30 cellular contexts compared by ENCODE assay signal in the genomic region with DNA sequence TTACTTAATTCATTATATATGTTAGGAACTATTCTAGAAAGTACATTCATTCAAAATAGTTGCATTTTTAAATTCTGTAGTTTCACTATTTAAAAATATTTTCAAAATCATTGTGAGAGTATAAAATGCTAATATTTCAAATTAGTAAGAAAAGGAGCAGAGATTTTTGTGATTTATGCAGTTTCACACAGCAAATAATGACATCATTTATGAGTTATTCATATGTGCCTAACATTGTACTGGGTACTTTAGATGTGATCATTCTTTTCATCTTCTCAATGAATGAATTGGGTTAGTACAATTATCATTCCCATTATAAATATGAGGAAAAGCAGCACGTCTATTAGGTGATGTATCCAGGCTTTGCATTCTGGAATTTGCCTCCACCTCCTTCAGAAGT.
"Had no signal": no experiment of that assay in that cellular context is flagged by ENCODE, and none has a peak within 500 bp of the region (broad histone marks: within the 10 kb centered on the region; RNA-seq: fewer than 3 reads in every experiment).

No MANE protein-coding gene starts in this region.

- H3K4me1 Mint-ChIP-seq: naive thymus-derived CD8-positive, alpha-beta T cell; nephron progenitor cell; neural crest cell; stimulated activated effector memory CD8-positive, alpha-beta T cell treated with anti-CD3 and anti-CD28 coated beads, Interleukin-12 subunit alpha, Interleukin-12 subunit beta, amount 100 ng/mL, for 72 hours; stimulated activated naive B cell treated with anti-CD40 and anti-IgM and Interleukin-4, amounts not matched to agents 10 μg/mL and 1 μg/mL and 100 μg/mL, for 72 hours had no signal

- H3K9ac ChIP-seq: parathyroid adenoma had no signal

- H3K79me2 ChIP-seq: parathyroid adenoma had no signal

- H3K4me3 ChIP-seq: ovary, psoas muscle, skin epidermis, stomach, thoracic aorta, thyroid gland, tibial nerve, upper lobe of left lung, vagina had no signal

- H3K36me3 ChIP-seq: neutrophil, ovary, stomach, thoracic aorta, thyroid gland, tibial nerve, upper lobe of left lung, vagina had no signal

- H3K27ac Mint-ChIP-seq: naive thymus-derived CD8-positive, alpha-beta T cell; natural killer cell treated with Interleukin-12 subunit alpha and Interleukin-12 subunit beta and Interleukin-15 and Interleukin-18, amount 100 ng/mL, for 72 hours; progenitor cell of endocrine pancreas; stimulated activated effector memory CD8-positive, alpha-beta T cell treated with anti-CD3 and anti-CD28 coated beads, Interleukin-12 subunit alpha, Interleukin-12 subunit beta, amount 100 ng/mL, for 72 hours; stimulated activated naive B cell treated with anti-CD40 and anti-IgM and Interleukin-4, amounts not matched to agents 10 μg/mL and 1 μg/mL and 100 μg/mL, for 72 hours; stimulated activated naive CD8-positive, alpha-beta T cell treated with anti-CD3 and anti-CD28 coated beads, Interleukin-15, Interleukin-2, amounts not matched to agents 100 ng/mL and 50 ng/mL, for 24 hours had no signal

- H3K27me3 ChIP-seq: neutrophil, ovary, stomach, thyroid gland, tibial nerve, upper lobe of left lung, vagina had no signal

- ATAC-seq: naive thymus-derived CD8-positive, alpha-beta T cell; natural killer cell treated with Interleukin-12 subunit alpha and Interleukin-12 subunit beta and Interleukin-15 and Interleukin-18, amount 100 ng/mL, for 72 hours; psoas muscle; right cardiac atrium; sciatic nerve; stimulated activated effector memory CD8-positive, alpha-beta T cell treated with anti-CD3 and anti-CD28 coated beads, Interleukin-12 subunit alpha, Interleukin-12 subunit beta, amount 100 ng/mL, for 72 hours; stimulated activated naive B cell treated with anti-CD40 and anti-IgM and Interleukin-4, amounts not matched to agents 10 μg/mL and 1 μg/mL and 100 μg/mL, for 72 hours had no signal

- DNase-seq: naive thymus-derived CD8-positive, alpha-beta T cell; nephron progenitor cell; nucleus accumbens; ovary; posterior cingulate gyrus; psoas muscle; right cardiac atrium; stimulated activated CD4-positive, alpha-beta T cell treated with anti-CD3 and anti-CD28 coated beads, Interleukin-15, amount 100 ng/mL, for 24 hours; stimulated activated CD4-positive, alpha-beta T cell treated with anti-CD3 and anti-CD28 coated beads, Interleukin-2, amount 100 ng/mL, for 24 hours; stimulated activated CD4-positive, alpha-beta T cell treated with anti-CD3 and anti-CD28 coated beads, Interleukin-2, amount 100 ng/mL, for 48 hours; stimulated activated CD4-positive, alpha-beta T cell treated with anti-CD3 and anti-CD28 coated beads, Interleukin-4, amount 100 ng/mL, for 24 hours; stimulated activated naive B cell treated with anti-CD40 and anti-IgM and Interleukin-4, amounts not matched to agents 10 μg/mL and 1 μg/mL and 100 μg/mL, for 72 hours; stimulated activated naive CD4-positive, alpha-beta T cell treated with Interleukin-2 at 50 U/mL for 16 hours; stomach; thyroid gland; trophoblast cell; upper lobe of left lung had no signal

- H3K36me3 Mint-ChIP-seq: naive thymus-derived CD8-positive, alpha-beta T cell; stimulated activated effector memory CD8-positive, alpha-beta T cell treated with anti-CD3 and anti-CD28 coated beads, Interleukin-12 subunit alpha, Interleukin-12 subunit beta, amount 100 ng/mL, for 72 hours; stimulated activated naive B cell treated with anti-CD40 and anti-IgM and Interleukin-4, amounts not matched to agents 10 μg/mL and 1 μg/mL and 100 μg/mL, for 72 hours had no signal

- H2AFZ ChIP-seq: parathyroid adenoma had no signal

- H3K27me3 Mint-ChIP-seq: naive thymus-derived CD8-positive, alpha-beta T cell; natural killer cell treated with Interleukin-12 subunit alpha and Interleukin-12 subunit beta and Interleukin-15 and Interleukin-18, amount 100 ng/mL, for 72 hours; progenitor cell of endocrine pancreas; stimulated activated naive B cell treated with anti-CD40 and anti-IgM and Interleukin-4, amounts not matched to agents 10 μg/mL and 1 μg/mL and 100 μg/mL, for 72 hours; stimulated activated naive CD8-positive, alpha-beta T cell treated with anti-CD3 and anti-CD28 coated beads, Interleukin-15, Interleukin-2, amounts not matched to agents 100 ng/mL and 50 ng/mL, for 24 hours had no signal

- H3K27ac ChIP-seq: neutrophil, ovary, parathyroid adenoma, psoas muscle, skin epidermis, stomach, thoracic aorta, thyroid gland, tibial nerve, upper lobe of left lung, vagina had no signal

- H3K9me3 ChIP-seq: neutrophil, ovary, psoas muscle, stomach, thoracic aorta, thyroid gland, tibial nerve, upper lobe of left lung, vagina had no signal

- H3K4me1 ChIP-seq: parathyroid adenoma, psoas muscle, stomach, thyroid gland, tibial nerve, upper lobe of left lung, vagina had no signal

- FAIRE-seq: urothelium cell line had no signal

- H3K4me3 Mint-ChIP-seq: naive thymus-derived CD8-positive, alpha-beta T cell; natural killer cell treated with Interleukin-12 subunit alpha and Interleukin-12 subunit beta and Interleukin-15 and Interleukin-18, amount 100 ng/mL, for 72 hours; nephron progenitor cell; neural crest cell; stimulated activated effector memory CD8-positive, alpha-beta T cell treated with anti-CD3 and anti-CD28 coated beads, Interleukin-12 subunit alpha, Interleukin-12 subunit beta, amount 100 ng/mL, for 72 hours; stimulated activated naive B cell treated with anti-CD40 and anti-IgM and Interleukin-4, amounts not matched to agents 10 μg/mL and 1 μg/mL and 100 μg/mL, for 72 hours; stimulated activated naive CD8-positive, alpha-beta T cell treated with anti-CD3 and anti-CD28 coated beads, Interleukin-15, Interleukin-2, amounts not matched to agents 100 ng/mL and 50 ng/mL, for 24 hours had no signal

- H3K9me3 Mint-ChIP-seq: nephron progenitor cell had no signal
